In genomic region chr5:16918156-16918555, GRCh38 we compare ENCODE assay signal across 16 cellular contexts.
DNase-seq lines count a peak whose midpoint lies in the region; ATAC-seq and TF ChIP-seq lines count a peak whose summit lies in the region.
"Had no signal": no experiment of that assay in that cellular context is flagged by ENCODE, and none has a peak within 500 bp of the region (broad histone marks: within the 10 kb centered on the region; RNA-seq: fewer than 3 reads in every experiment).

No MANE protein-coding gene starts in this region.

- H3K27ac ChIP-seq in RWPE1, result peak overlapping the region; percentile 38; the same call in 1 of the 2 replicates
- H3K27ac ChIP-seq: 22Rv1 had no signal

- DNase-seq in NCI-H82 (lab: John Stamatoyannopoulos, UW), result peak; percentile 17
- DNase-seq in NCI-H82 treated with DMSO at 0.1 percent for 48 hours (lab: John Stamatoyannopoulos, UW; ENCODE audit: unreplicated experiment), result no peak
- DNase-seq in RWPE1 (ENCODE audit: low spot score), result no peak
- peak; percentile 61 for DNase-seq in fibroblast of gingiva (ENCODE audit: low read depth)
- no peak for DNase-seq in MV-4-11 (lab: John Stamatoyannopoulos, UW)
- DNase-seq in hippocampal formation (lab: John Stamatoyannopoulos, UW), result no peak
- no peak for DNase-seq in activated CD4-positive, alpha-beta T cell treated with anti-CD3 and anti-CD28 coated beads, Interleukin-2, amount 50 U/mL, for 1 hour
- DNase-seq: DMS 273 treated with DMSO at 0.1 percent for 48 hours, Karpas-422, MM.1S, NCI-H1105 treated with DMSO at 0.1 percent for 48 hours, NCI-H187, NCI-H345, NCI-H526 had no signal

- POLR2A ChIA-PET in RWPE1 (lab: Yijun Ruan, JAX; ENCODE audit: low non-redundant PET), result no interaction called here

- TF ChIP-seq CTCF in RWPE1 (conservative IDR thresholded peaks at IDR 0.05; ENCODE audit: low read depth), result no peak

- CTCF ChIA-PET in RWPE1 (lab: Yijun Ruan, JAX), result interaction anchor here (0.6 to 0.9 kb wide), 2 partner anchors 54 to 272 kb away, joined by 3 read pairs; no protein-coding TSS in a partner anchor

- no peak for ATAC-seq in HG02623 (IDR thresholded peaks at IDR 0.05; ENCODE audit: unreplicated experiment)

Comparison
In these comparisons a context has a peak if more than half of its experiments do, and no peak if none do; other contexts are left out.
1. DNase-seq: peak in NCI-H82 (single experiment) and fibroblast of gingiva (single experiment); none in NCI-H82 treated with DMSO at 0.1 percent for 48 hours (single experiment), RWPE1 (single experiment), MV-4-11 (single experiment), hippocampal formation (0 of 2) and activated CD4-positive, alpha-beta T cell treated with anti-CD3 and anti-CD28 coated beads, Interleukin-2, amount 50 U/mL, for 1 hour (single experiment).